In genomic region chr14:21171128-21171527, GRCh38 we compare ENCODE assay signal across 38 cellular contexts. TPM values are rescaled to one million over a fixed set of nuclear protein-coding genes. Genes with fewer than 3 reads are reported as not detected.
"Had no signal": no experiment of that assay in that cellular context is flagged by ENCODE, and none has a peak within 500 bp of the region (broad histone marks: within the 10 kb centered on the region; RNA-seq: fewer than 3 reads in every experiment).

No MANE protein-coding gene starts in this region.

- H3K27me3 ChIP-seq: adrenal gland, ascending aorta had no signal

- H3K4me3 Mint-ChIP-seq: activated B cell treated with CpG ODN at 0.5 μM for 24 hours; activated CD4-positive, alpha-beta memory T cell treated with anti-CD3 and anti-CD28 coated beads for 36 hours; activated CD4-positive, alpha-beta T cell treated with anti-CD3 and anti-CD28 coated beads, Interleukin-2, amount 10 ng/mL, durations not matched to agents 24 days and 14 days; activated CD8-positive, alpha-beta T cell treated with anti-CD3 and anti-CD28 coated beads for 36 hours; activated naive CD4-positive, alpha-beta T cell treated with anti-CD3 and anti-CD28 coated beads for 36 hours; activated naive CD8-positive, alpha-beta T cell treated with anti-CD3 and anti-CD28 coated beads for 36 hours; activated T-cell treated with anti-CD3 and anti-CD28 coated beads, Interleukin-2, amount 50 U/mL, for 4 hours; activated T-cell treated with anti-CD3 and anti-CD28 coated beads, Interleukin-2, amount 50 U/mL, for 72 hours; activated T-helper 1 cell treated with anti-CD3 and anti-CD28 coated beads, Interleukin-12 subunit alpha, Interleukin-12 subunit beta, Interleukin-2, Interleukin-4 antibody, amounts not matched to agents 30 ng/mL and 10 ng/mL and 1 ng/mL, durations not matched to agents 14 hours and 24 hours and 36 hours; activated T-helper 17 cell treated with anti-CD3 and anti-CD28 coated beads, Interleukin-2, amount 50 U/mL, for 72 hours; brain; T-helper 1 cell treated with Interleukin-12 subunit alpha and Interleukin-12 subunit beta and Interleukin-4 antibody, amounts not matched to agents 30 μg/mL and 1 μg/mL, for 36 hours; T-helper 2 cell treated with Interferon-gamma antibody and Interleukin-4, amounts not matched to agents 5 μg/mL and 100 μg/mL, for 36 hours had no signal

- H3K36me3 Mint-ChIP-seq: activated CD4-positive, alpha-beta memory T cell treated with anti-CD3 and anti-CD28 coated beads for 36 hours; brain had no signal

- H3K4me1 Mint-ChIP-seq: activated B cell treated with CpG ODN at 0.5 μM for 24 hours; activated CD4-positive, alpha-beta T cell treated with anti-CD3 and anti-CD28 coated beads, Interleukin-2, amount 10 ng/mL, durations not matched to agents 24 days and 14 days; activated naive CD8-positive, alpha-beta T cell treated with anti-CD3 and anti-CD28 coated beads for 36 hours; activated T-helper 17 cell treated with anti-CD3 and anti-CD28 coated beads, Interleukin-2, amount 50 U/mL, for 72 hours; brain had no signal

- H3K9me3 Mint-ChIP-seq: activated B cell treated with CpG ODN at 0.5 μM for 24 hours; activated CD8-positive, alpha-beta T cell treated with anti-CD3 and anti-CD28 coated beads for 36 hours; activated naive CD8-positive, alpha-beta T cell treated with anti-CD3 and anti-CD28 coated beads for 36 hours; activated T-helper 1 cell treated with anti-CD3 and anti-CD28 coated beads, Interleukin-12 subunit alpha, Interleukin-12 subunit beta, Interleukin-2, Interleukin-4 antibody, amounts not matched to agents 30 ng/mL and 10 ng/mL and 1 ng/mL, durations not matched to agents 14 hours and 24 hours and 36 hours; activated T-helper 17 cell treated with anti-CD3 and anti-CD28 coated beads, Interleukin-2, amount 50 U/mL, for 72 hours; T-helper 2 cell treated with Interferon-gamma antibody and Interleukin-4, amounts not matched to agents 5 μg/mL and 100 μg/mL, for 36 hours had no signal

- H3K27ac Mint-ChIP-seq: activated B cell treated with CpG ODN at 0.5 μM for 24 hours; activated CD4-positive, alpha-beta memory T cell treated with anti-CD3 and anti-CD28 coated beads for 36 hours; activated CD4-positive, alpha-beta T cell treated with anti-CD3 and anti-CD28 coated beads, Interleukin-2, amount 10 ng/mL, durations not matched to agents 24 days and 14 days; activated CD8-positive, alpha-beta T cell treated with anti-CD3 and anti-CD28 coated beads for 36 hours; activated naive CD4-positive, alpha-beta T cell treated with anti-CD3 and anti-CD28 coated beads for 36 hours; activated naive CD4-positive, alpha-beta T cell treated with anti-CD3 and anti-CD28 coated beads, Interleukin-2, amount 50 U/mL, for 72 hours; activated naive CD8-positive, alpha-beta T cell treated with anti-CD3 and anti-CD28 coated beads for 36 hours; activated T-cell treated with anti-CD3 and anti-CD28 coated beads, Interleukin-2, amount 50 U/mL, for 72 hours; activated T-helper 1 cell treated with anti-CD3 and anti-CD28 coated beads, Interleukin-12 subunit alpha, Interleukin-12 subunit beta, Interleukin-2, Interleukin-4 antibody, amounts not matched to agents 30 ng/mL and 10 ng/mL and 1 ng/mL, durations not matched to agents 14 hours and 24 hours and 36 hours; activated T-helper 17 cell treated with anti-CD3 and anti-CD28 coated beads, Interleukin-2, amount 50 U/mL, for 72 hours; brain; T-helper 1 cell treated with Interleukin-12 subunit alpha and Interleukin-12 subunit beta and Interleukin-4 antibody, amounts not matched to agents 30 μg/mL and 1 μg/mL, for 36 hours; T-helper 2 cell treated with Interferon-gamma antibody and Interleukin-4, amounts not matched to agents 5 μg/mL and 100 μg/mL, for 36 hours had no signal

- FAIRE-seq: TTC549 had no signal

- ATAC-seq: activated CD8-positive, alpha-beta T cell treated with anti-CD3 and anti-CD28 coated beads for 36 hours; activated naive CD4-positive, alpha-beta T cell treated with anti-CD3 and anti-CD28 coated beads, Interleukin-2, amount 50 U/mL, for 72 hours; activated T-cell treated with anti-CD3 and anti-CD28 coated beads, Interleukin-2, amount 50 U/mL, for 4 hours; activated T-cell treated with anti-CD3 and anti-CD28 coated beads, Interleukin-2, amount 50 U/mL, for 72 hours; activated T-helper 17 cell treated with anti-CD3 and anti-CD28 coated beads, Interleukin-2, amount 50 U/mL, for 72 hours had no signal

- DNase-seq: activated B cell treated with CpG ODN at 0.5 μM for 24 hours; activated CD4-positive, alpha-beta memory T cell treated with anti-CD3 and anti-CD28 coated beads for 36 hours; activated CD4-positive, alpha-beta T cell treated with anti-CD3 and anti-CD28 coated beads for 4 hours; activated CD4-positive, alpha-beta T cell treated with anti-CD3 and anti-CD28 coated beads, Interleukin-2, amount 50 U/mL, for 1 hour; activated CD4-positive, alpha-beta T cell treated with anti-CD3 and anti-CD28 coated beads, Interleukin-2, amount 50 U/mL, for 4 hours; activated CD4-positive, CD25-positive, alpha-beta regulatory T cell treated with anti-CD3 and anti-CD28 coated beads, Interleukin-2, amount 50 U/mL, for 72 hours; activated CD8-positive, alpha-beta memory T cell treated with anti-CD3 and anti-CD28 coated beads, Interleukin-2, amount 50 U/mL, for 4 hours; activated CD8-positive, alpha-beta T cell treated with anti-CD3 and anti-CD28 coated beads for 36 hours; activated effector memory CD4-positive, alpha-beta T cell treated with anti-CD3 and anti-CD28 coated beads, Interleukin-2, amount 50 U/mL, for 16 hours; activated gamma-delta T cell treated with Interleukin-2 at 50 U/mL for 16 hours; activated naive CD4-positive, alpha-beta T cell; activated naive CD4-positive, alpha-beta T cell treated with anti-CD3 and anti-CD28 coated beads for 36 hours; activated naive CD4-positive, alpha-beta T cell treated with anti-CD3 and anti-CD28 coated beads, Interleukin-2, amount 50 U/mL, for 16 hours; activated naive CD8-positive, alpha-beta T cell treated with anti-CD3 and anti-CD28 coated beads for 36 hours; activated T-cell treated with anti-CD3 and anti-CD28 coated beads for 4 hours; activated T-cell treated with anti-CD3 and anti-CD28 coated beads, Interleukin-2, amount 50 U/mL, for 1 hour; activated T-cell treated with anti-CD3 and anti-CD28 coated beads, Interleukin-2, amount 50 U/mL, for 4 hours; activated T-cell treated with anti-CD3 and anti-CD28 coated beads, Interleukin-2, amount 50 U/mL, for 72 hours; adrenal gland; amygdala; anterior cingulate cortex; central memory CD4-positive, alpha-beta T cell; T-helper 1 cell; T-helper 2 cell; T-helper 9 cell had no signal

- H3K36me3 ChIP-seq: adrenal gland, ascending aorta had no signal

- H3K4me3 ChIP-seq: adrenal gland, ascending aorta had no signal

- H3K4me1 ChIP-seq: adrenal gland, ascending aorta had no signal

- H3K9me3 ChIP-seq: adrenal gland, ascending aorta had no signal

- H3K27ac ChIP-seq: adrenal gland, ascending aorta, VCaP had no signal

RNA-seq across cellular contexts. Expression of gene OR5AU1, which starts 15.3 kb away (rescaled TPM):
- total RNA-seq: activated B cell treated with CpG ODN at 0.5 μM for 24 hours; activated CD4-positive, alpha-beta memory T cell treated with anti-CD3 and anti-CD28 coated beads for 36 hours; activated CD4-positive, alpha-beta T cell treated with anti-CD3 and anti-CD28 coated beads, Interleukin-2, amount 10 ng/mL, durations not matched to agents 24 days and 14 days; activated CD8-positive, alpha-beta memory T cell treated with anti-CD3 and anti-CD28 coated beads for 36 hours; activated naive CD4-positive, alpha-beta T cell treated with anti-CD3 and anti-CD28 coated beads for 36 hours; activated naive CD4-positive, alpha-beta T cell treated with anti-CD3 and anti-CD28 coated beads, Interleukin-2, amount 50 U/mL, for 72 hours; activated naive CD8-positive, alpha-beta T cell treated with anti-CD3 and anti-CD28 coated beads for 36 hours; activated T-cell treated with anti-CD3 and anti-CD28 coated beads, Interleukin-2, amount 50 U/mL, for 4 hours; activated T-cell treated with anti-CD3 and anti-CD28 coated beads, Interleukin-2, amount 50 U/mL, for 72 hours; activated T-helper 1 cell treated with anti-CD3 and anti-CD28 coated beads, Interleukin-12 subunit alpha, Interleukin-12 subunit beta, Interleukin-2, Interleukin-4 antibody, amounts not matched to agents 30 ng/mL and 10 ng/mL and 1 ng/mL, durations not matched to agents 14 hours and 24 hours and 36 hours; activated T-helper 17 cell treated with anti-CD3 and anti-CD28 coated beads, Interleukin-2, amount 50 U/mL, for 72 hours; adrenal gland; ascending aorta; cardiac septum; cerebellum had no signal
- polyA plus RNA-seq: adrenal gland had no signal
